ENCODE assay signal across 1 cellular context in the genomic region with DNA sequence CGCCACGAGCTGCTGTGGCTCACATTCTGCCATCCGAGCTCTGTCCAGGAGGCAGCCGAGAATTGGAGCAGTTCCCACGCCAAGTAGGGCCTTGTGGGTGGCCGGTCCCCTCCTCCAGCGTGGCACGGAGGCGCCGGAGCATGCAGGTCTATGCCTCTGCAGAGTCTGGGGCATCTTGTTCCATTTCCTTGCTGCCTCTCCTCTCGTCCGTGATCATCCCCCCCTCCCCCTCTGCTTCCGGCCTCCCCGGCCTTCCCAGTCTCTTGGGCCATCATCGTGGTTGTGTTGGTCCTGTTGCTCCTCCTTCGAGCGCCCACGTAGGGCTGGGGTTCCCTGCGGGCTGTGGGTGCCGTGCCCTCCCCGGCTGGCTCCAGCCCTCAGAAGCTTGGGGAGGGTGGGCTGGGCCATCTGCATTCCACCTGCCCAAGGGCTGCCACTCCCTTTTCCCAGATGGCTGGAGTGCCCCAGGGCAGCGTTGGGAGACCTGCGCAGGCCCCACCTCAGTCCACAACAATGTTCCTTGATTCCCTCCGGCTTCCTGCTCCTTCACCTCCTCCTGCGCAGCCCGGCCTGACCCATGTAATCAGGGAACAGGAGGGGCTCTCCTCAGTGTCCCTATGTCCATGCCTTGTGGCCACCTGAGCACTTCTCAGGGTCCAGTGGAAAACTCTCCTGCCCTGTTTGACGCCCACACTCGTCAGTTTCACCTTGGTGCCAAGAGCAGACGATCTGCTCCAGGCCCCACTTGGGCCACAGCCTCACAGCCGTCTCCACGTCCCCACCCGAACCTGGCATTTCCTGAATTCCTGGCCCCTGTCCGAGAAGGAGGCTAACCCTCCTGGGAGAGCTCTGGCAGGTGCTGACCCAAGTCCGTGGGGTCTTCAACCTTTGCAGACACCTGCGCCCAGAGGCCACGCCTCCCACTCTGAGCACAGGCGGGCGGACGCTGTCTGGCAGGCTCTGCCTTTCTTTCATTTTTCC.
TF ChIP-seq lines count a peak whose summit lies in the region.

No MANE protein-coding gene starts in this region.

TF ChIP-seq in HepG2, 621 proteins besides CTCF, POLR2A, EP300 and RAD21:
- TF ChIP-seq KLF16 (CRISPR knock-in tag; IDR thresholded peaks at IDR 0.05) = no peak
- TF ChIP-seq NRL (CRISPR knock-in tag; IDR thresholded peaks at IDR 0.05; ENCODE audit: borderline replicate concordance) = 0 out of 2 replicates have a peak, but pooled peaks have one; percentile 20
